ENCODE assay signal across 15 cellular contexts in the genomic region with DNA sequence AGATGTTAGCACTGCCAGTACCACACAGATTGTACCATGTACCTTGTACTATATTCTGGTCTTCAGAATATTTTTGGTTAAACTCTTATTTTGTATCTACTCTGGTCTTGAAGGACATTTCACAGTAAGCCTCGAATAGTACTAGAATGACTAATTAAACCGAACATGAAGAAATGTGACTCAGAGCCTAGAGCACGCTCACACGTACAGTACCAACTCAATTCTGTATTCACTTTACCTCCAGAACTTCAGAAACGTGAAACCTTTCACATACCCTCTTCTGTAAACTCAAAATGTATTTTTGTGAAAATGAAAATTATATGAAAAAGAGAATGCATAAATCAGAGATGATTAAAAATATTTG.
DNase-seq lines count a peak whose midpoint lies in the region; ATAC-seq, FAIRE-seq and TF ChIP-seq lines count a peak whose summit lies in the region.
"Had no signal": no experiment of that assay in that cellular context is flagged by ENCODE, and none has a peak within 500 bp of the region (broad histone marks: within the 10 kb centered on the region; RNA-seq: fewer than 3 reads in every experiment).

No MANE protein-coding gene starts in this region.

- no peaks in the 10 kb centered on the region for H3K79me2 ChIP-seq in PC-3 (ENCODE audit: low read length)

- CTCF ChIA-PET in PC-3 (lab: Charles Lee), result no interaction called here

- no peak for FAIRE-seq in GM19239 (lab: Jason Lieb, UNC)
- FAIRE-seq: HepG2, keratinocyte had no signal

- no TSS peak for BruUV-seq in PC-3 (replicated peaks; lab: Mats Ljungman, UMichigan)

- H3K4me2 ChIP-seq in PC-3 (ENCODE audit: low read length), result no peak overlapping the region

- H3K9me3 ChIP-seq in PC-3 (ENCODE audit: low read length) (no peaks in the 10 kb centered on the region), ascending aorta (no peaks in the 10 kb centered on the region)
- H3K9me3 ChIP-seq: thyroid gland had no signal

- H3K4me1 ChIP-seq in PC-3 (ENCODE audit: insufficient read depth, low read length) (peaks cover 14% of the 10 kb centered on the region), ascending aorta (no peaks in the 10 kb centered on the region)

- ATAC-seq in PC-3 (0 out of 2 replicates have a peak, but pooled peaks have one; percentile 46), left colon (no peak)
- ATAC-seq: HepG2 had no signal

- H3F3A ChIP-seq in PC-3 (ENCODE audit: low read length, unreplicated experiment), result no peaks in the 10 kb centered on the region

- H3K9me2 ChIP-seq in PC-3 (replicated peaks; ENCODE audit: low read length), result no peaks in the 10 kb centered on the region

- H3K36me3 ChIP-seq in PC-3 (ENCODE audit: low read depth, low read length) (no peaks in the 10 kb centered on the region), ascending aorta (peaks cover 0 to 3% of the 10 kb centered on the region in 2 donors)
- H3K36me3 ChIP-seq: thyroid gland had no signal

- DNase-seq in GM04503 (ENCODE audit: low read depth) (peak; percentile 47), PC-3 (peak; percentile 16), renal cortical epithelial cell (ENCODE audit: low read depth) (peak; percentile 47), GM19239 (ENCODE audit: insufficient read length, low spot score) (no peak), COLO829 (ENCODE audit: low spot score) (no peak), left colon (no peak), ascending aorta (ENCODE audit: low spot score in 2 of 2) (no peak)
- DNase-seq: activated CD4-positive, CD25-positive, alpha-beta regulatory T cell; activated naive CD4-positive, alpha-beta T cell treated with anti-CD3 and anti-CD28 coated beads for 36 hours; NCI-H2107; nucleus accumbens; thyroid gland had no signal

- H3K4me3 ChIP-seq in PC-3 (ENCODE audit: low read length) (no peak overlapping the region), ascending aorta (no peak overlapping the region)
- H3K4me3 ChIP-seq: thyroid gland had no signal

- H3K27ac ChIP-seq in PC-3 (ENCODE audit: low read length), result no peak overlapping the region
- H3K27ac ChIP-seq in cingulate gyrus (ENCODE audit: low read depth, low read length), result peak overlapping the region; percentile 83
- no peak overlapping the region for H3K27ac ChIP-seq in ascending aorta
- H3K27ac ChIP-seq: thyroid gland had no signal

- intact Hi-C loops in PC-3 (cut with micrococcal nuclease) (no loop called here), left colon (cut with DNase I, micrococcal nuclease) (no loop called here), ascending aorta (cut with DNase I) (no loop called here)

- no peaks in the 10 kb centered on the region for H3K27me3 ChIP-seq in PC-3 (ENCODE audit: low read length)
- no peaks in the 10 kb centered on the region for H3K27me3 ChIP-seq in ascending aorta
- H3K27me3 ChIP-seq: thyroid gland had no signal

- H4K20me1 ChIP-seq in PC-3 (ENCODE audit: low read length), result no peaks in the 10 kb centered on the region

- POLR2A ChIA-PET in PC-3 (lab: Charles Lee; ENCODE audit: unreplicated experiment), result no interaction called here

- TF ChIP-seq CTCF in PC-3 (conservative IDR thresholded peaks at IDR 0.05; ENCODE audit: low read depth, low read length) (no peak), ascending aorta (IDR thresholded peaks at IDR 0.05) (no peak)

- H2AFZ ChIP-seq in PC-3 (ENCODE audit: low read length), result no peak overlapping the region

- no peak overlapping the region for H3K9ac ChIP-seq in PC-3 (ENCODE audit: low read length)

Comparison
In these comparisons a context has a peak if more than half of its experiments do, and no peak if none do; other contexts are left out.
1. DNase-seq: peak in GM04503 (single experiment), PC-3 (single experiment) and renal cortical epithelial cell (single experiment); none in GM19239 (single experiment), COLO829 (single experiment), left colon (0 of 2) and ascending aorta (0 of 2).